Comparison of ENCODE assay signal across 1 cellular context in genomic region chr15:89662893-89663673, GRCh38.
TF ChIP-seq lines count a peak whose summit lies in the region.

No MANE protein-coding gene starts in this region.

TF ChIP-seq in HepG2, 621 proteins besides CTCF, POLR2A, EP300 and RAD21:
- TF ChIP-seq ZNF687 (CRISPR knock-in tag; IDR thresholded peaks at IDR 0.05), result peak; percentile 52
- no peak for TF ChIP-seq NONO (IDR thresholded peaks at IDR 0.05)
- no peak for TF ChIP-seq NONO (CRISPR knock-in tag; conservative IDR thresholded peaks at IDR 0.05)
- peak; percentile 35; the same call in 1 of the 2 replicates for TF ChIP-seq PHF8 (CRISPR knock-in tag; IDR thresholded peaks at IDR 0.05)
- no peak for TF ChIP-seq CHD4 (IDR thresholded peaks at IDR 0.05; ENCODE audit: borderline replicate concordance, low read length)
- TF ChIP-seq KLF9 (CRISPR knock-in tag; IDR thresholded peaks at IDR 0.05; ENCODE audit: low read depth), result no peak
- TF ChIP-seq BRD4 (CRISPR knock-in tag; IDR thresholded peaks at IDR 0.05), result no peak
- TF ChIP-seq ZFX (CRISPR knock-in tag; IDR thresholded peaks at IDR 0.05; ENCODE audit: low read depth), result peak; percentile 53; the same call in 1 of the 2 replicates
- TF ChIP-seq, protein P1, sequence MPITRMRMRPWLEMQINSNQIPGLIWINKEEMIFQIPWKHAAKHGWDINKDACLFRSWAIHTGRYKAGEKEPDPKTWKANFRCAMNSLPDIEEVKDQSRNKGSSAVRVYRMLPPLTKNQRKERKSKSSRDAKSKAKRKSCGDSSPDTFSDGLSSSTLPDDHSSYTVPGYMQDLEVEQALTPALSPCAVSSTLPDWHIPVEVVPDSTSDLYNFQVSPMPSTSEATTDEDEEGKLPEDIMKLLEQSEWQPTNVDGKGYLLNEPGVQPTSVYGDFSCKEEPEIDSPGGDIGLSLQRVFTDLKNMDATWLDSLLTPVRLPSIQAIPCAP (CRISPR knock-in tag; IDR thresholded peaks at IDR 0.05; ENCODE audit: low read depth), result no peak
- 0 out of 2 replicates have a peak, but pooled peaks have one; percentile 25 for TF ChIP-seq POLR2G (IDR thresholded peaks at IDR 0.05; ENCODE audit: low read depth, low read length)
- TF ChIP-seq TOE1 (CRISPR knock-in tag; IDR thresholded peaks at IDR 0.05), result no peak
- TF ChIP-seq ATRX (CRISPR knock-in tag; IDR thresholded peaks at IDR 0.05; ENCODE audit: borderline replicate concordance), result no peak
- no peak for TF ChIP-seq E2F1 (CRISPR knock-in tag; IDR thresholded peaks at IDR 0.05)
- no peak for TF ChIP-seq ZNF841 (CRISPR knock-in tag; IDR thresholded peaks at IDR 0.05; ENCODE audit: borderline replicate concordance)
- peak; percentile 32; the same call in 1 of the 2 replicates for TF ChIP-seq ETV5 (CRISPR knock-in tag; IDR thresholded peaks at IDR 0.05; ENCODE audit: borderline replicate concordance)
- TF ChIP-seq GPN1 (CRISPR knock-in tag; IDR thresholded peaks at IDR 0.05; ENCODE audit: borderline replicate concordance), result no peak
- TF ChIP-seq KDM2A (CRISPR knock-in tag; IDR thresholded peaks at IDR 0.05; ENCODE audit: borderline replicate concordance, low read depth), result 0 out of 2 replicates have a peak, but pooled peaks have one; percentile 19
- peak; percentile 91 for TF ChIP-seq ZNF263 (CRISPR knock-in tag; IDR thresholded peaks at IDR 0.05)
